Comparison of ENCODE assay signal across 15 cellular contexts in genomic region chr2:43300781-43301586, GRCh38.
DNase-seq lines count a peak whose midpoint lies in the region; ATAC-seq and TF ChIP-seq lines count a peak whose summit lies in the region.
"Had no signal": no experiment of that assay in that cellular context is flagged by ENCODE, and none has a peak within 500 bp of the region (broad histone marks: within the 10 kb centered on the region; RNA-seq: fewer than 3 reads in every experiment).

No MANE protein-coding gene starts in this region.

- H3K79me2 ChIP-seq in smooth muscle cell (ENCODE audit: low read depth) = no peaks in the 10 kb centered on the region

- no TSS peak for BruUV-seq in MCF 10A (replicated peaks; lab: Mats Ljungman, UMichigan)

- H3K4me3 Mint-ChIP-seq in activated CD4-positive, alpha-beta T cell treated with anti-CD3 and anti-CD28 coated beads for 36 hours = no peak overlapping the region
- no peak overlapping the region for H3K4me3 Mint-ChIP-seq in MCF 10A (ENCODE audit: unreplicated experiment)
- H3K4me3 Mint-ChIP-seq: activated naive CD8-positive, alpha-beta T cell had no signal

- no peak for TF ChIP-seq POLR2A in right lobe of liver (IDR thresholded peaks at IDR 0.05)

- H3K9ac ChIP-seq in smooth muscle cell (ENCODE audit: low read depth) = no peak overlapping the region

- intact Hi-C loops in activated CD4-positive, alpha-beta T cell treated with anti-CD3 and anti-CD28 coated beads for 36 hours (cut with DNase I, micrococcal nuclease) = no loop called here
- intact Hi-C loops in MCF 10A (cut with micrococcal nuclease) (no loop called here), right lobe of liver (cut with DNase I) (no loop called here), upper lobe of right lung (cut with DNase I) (no loop called here)

- H3K4me1 Mint-ChIP-seq in activated CD4-positive, alpha-beta T cell treated with anti-CD3 and anti-CD28 coated beads for 36 hours = peaks cover 21% of the 10 kb centered on the region
- H3K4me1 Mint-ChIP-seq in MCF 10A (ENCODE audit: insufficient read depth, unreplicated experiment) = peaks cover 13% of the 10 kb centered on the region

- H3K4me3 ChIP-seq in right lobe of liver (no peak overlapping the region), upper lobe of right lung (no peak overlapping the region), smooth muscle cell (no peak overlapping the region)

- no peaks in the 10 kb centered on the region for H3K27me3 Mint-ChIP-seq in activated CD4-positive, alpha-beta T cell treated with anti-CD3 and anti-CD28 coated beads for 36 hours
- H3K27me3 Mint-ChIP-seq in MCF 10A (ENCODE audit: insufficient read depth, unreplicated experiment) = no peaks in the 10 kb centered on the region
- H3K27me3 Mint-ChIP-seq: activated naive CD8-positive, alpha-beta T cell had no signal

- CTCF ChIA-PET in activated CD4-positive, alpha-beta T cell treated with anti-CD3 and anti-CD28 coated beads for 36 hours (lab: Charles Lee) = interaction anchor here (0.7 kb wide), 1 partner anchor 166 kb away, joined by 3 read pairs; no protein-coding TSS in a partner anchor
- CTCF ChIA-PET in MCF 10A (lab: Yijun Ruan, JAX) = interaction anchor here (1.0 to 1.3 kb wide), 3 partner anchors 72 to 355 kb away, joined by 3 read pairs; no protein-coding TSS in a partner anchor

- no peak overlapping the region for H2AFZ ChIP-seq in smooth muscle cell (ENCODE audit: low read depth)

- POLR2A ChIA-PET in activated CD4-positive, alpha-beta T cell treated with anti-CD3 and anti-CD28 coated beads for 36 hours (lab: Charles Lee) = no interaction called here
- POLR2A ChIA-PET in MCF 10A (lab: Yijun Ruan, JAX) = interaction anchor here (0.5 to 2.6 kb wide), 17 partner anchors 9 to 465 kb away, joined by 3 to 11 read pairs (median 3); no protein-coding TSS in a partner anchor

- no peak for DNase-seq in activated CD4-positive, alpha-beta T cell treated with anti-CD3 and anti-CD28 coated beads for 36 hours
- no peak for DNase-seq in activated CD4-positive, alpha-beta T cell treated with anti-CD3 and anti-CD28 coated beads, Interleukin-2, amount 50 U/mL, for 48 hours
- peak; percentile 41 for DNase-seq in MCF 10A (ENCODE audit: unreplicated experiment)
- peak; percentile 47 to 74 (median 67) for DNase-seq in right lobe of liver
- DNase-seq in upper lobe of right lung = no peak
- DNase-seq in smooth muscle cell (lab: John Stamatoyannopoulos, UW; ENCODE audit: unreplicated experiment) = no peak
- DNase-seq: HCEC 1CT; left ventricle myocardium superior; NCI-H2107; Right ventricle myocardium superior; stimulated activated CD4-positive, alpha-beta T cell treated with anti-CD3 and anti-CD28 coated beads, Interleukin-15, amount 100 ng/mL, for 24 hours; stimulated activated CD8-positive, alpha-beta memory T cell treated with anti-CD3 and anti-CD28 coated beads, Interleukin-4, amount 100 ng/mL, for 48 hours had no signal

- H3K27ac Mint-ChIP-seq in activated CD4-positive, alpha-beta T cell treated with anti-CD3 and anti-CD28 coated beads for 36 hours = no peak overlapping the region
- peak overlapping the region; percentile 68 for H3K27ac Mint-ChIP-seq in MCF 10A (ENCODE audit: low read depth, unreplicated experiment)
- H3K27ac Mint-ChIP-seq: activated naive CD8-positive, alpha-beta T cell had no signal

- H3K9me3 Mint-ChIP-seq in activated CD4-positive, alpha-beta T cell treated with anti-CD3 and anti-CD28 coated beads for 36 hours (ENCODE audit: low read depth) = no peaks in the 10 kb centered on the region
- H3K9me3 Mint-ChIP-seq in MCF 10A (ENCODE audit: unreplicated experiment) = no peaks in the 10 kb centered on the region

- no peak overlapping the region for H3K4me2 ChIP-seq in smooth muscle cell

- H3F3A ChIP-seq in smooth muscle cell (ENCODE audit: low read depth) = no peaks in the 10 kb centered on the region

- H3K36me3 Mint-ChIP-seq in activated CD4-positive, alpha-beta T cell treated with anti-CD3 and anti-CD28 coated beads for 36 hours (ENCODE audit: low read depth) = peaks cover 5% of the 10 kb centered on the region
- peaks cover 4% of the 10 kb centered on the region for H3K36me3 Mint-ChIP-seq in MCF 10A (ENCODE audit: insufficient read depth, unreplicated experiment)

- no peaks in the 10 kb centered on the region for H3K27me3 ChIP-seq in right lobe of liver
- no peaks in the 10 kb centered on the region for H3K27me3 ChIP-seq in upper lobe of right lung
- no peaks in the 10 kb centered on the region for H3K27me3 ChIP-seq in smooth muscle cell (ENCODE audit: low read depth)

- TF ChIP-seq CTCF in MCF 10A (IDR thresholded peaks at IDR 0.05; ENCODE audit: unreplicated experiment) (no peak), right lobe of liver (IDR thresholded peaks at IDR 0.05) (no peak), upper lobe of right lung (IDR thresholded peaks at IDR 0.05) (no peak), smooth muscle cell (IDR thresholded peaks at IDR 0.05; ENCODE audit: borderline replicate concordance, insufficient read depth, poor library complexity, severe bottlenecking) (no peak)

- WGBS in right lobe of liver (ENCODE audit: insufficient coverage, low coverage, low lambda C conversion rate, missing lambda C conversion rate) = 19% methylated on average over 13 of the region's 13 CpGs
- 89% methylated on average over 13 of the region's 13 CpGs for whole genome bisulfite sequencing in smooth muscle cell (ENCODE audit: low lambda C conversion rate)

- peak overlapping the region in 2 of 3 donors; percentile 72 for H3K27ac ChIP-seq in right lobe of liver
- H3K27ac ChIP-seq in upper lobe of right lung = no peak overlapping the region
- H3K27ac ChIP-seq in smooth muscle cell (ENCODE audit: low read depth) = no peak overlapping the region

- H3K36me3 ChIP-seq in right lobe of liver (no peaks in the 10 kb centered on the region), upper lobe of right lung (no peaks in the 10 kb centered on the region), smooth muscle cell (ENCODE audit: low read depth) (no peaks in the 10 kb centered on the region)

- no peaks in the 10 kb centered on the region for H4K20me1 ChIP-seq in smooth muscle cell (ENCODE audit: low read depth)

- H3K4me1 ChIP-seq in right lobe of liver (peaks cover 0 to 25% (median 4%) of the 10 kb centered on the region in 4 donors), upper lobe of right lung (peaks cover 50% of the 10 kb centered on the region), smooth muscle cell (ENCODE audit: low read depth) (peaks cover 8% of the 10 kb centered on the region)

- H3K9me3 ChIP-seq in right lobe of liver (no peaks in the 10 kb centered on the region), upper lobe of right lung (no peaks in the 10 kb centered on the region), smooth muscle cell (replicated peaks; ENCODE audit: low read depth) (no peaks in the 10 kb centered on the region)

- peak; percentile 35 for ATAC-seq in activated CD4-positive, alpha-beta T cell treated with anti-CD3 and anti-CD28 coated beads for 36 hours
- ATAC-seq in right lobe of liver (peak; percentile 82 to 90 (median 89)), upper lobe of right lung (peak; percentile 23), GM19328 (IDR thresholded peaks at IDR 0.05; ENCODE audit: unreplicated experiment) (no peak), HG02870 (IDR thresholded peaks at IDR 0.05; ENCODE audit: unreplicated experiment) (no peak)
- ATAC-seq: left ventricle myocardium superior had no signal

Comparison
In these comparisons a context has a peak if more than half of its experiments do, and no peak if none do; other contexts are left out.
1. ATAC-seq: peak in activated CD4-positive, alpha-beta T cell treated with anti-CD3 and anti-CD28 coated beads for 36 hours (single experiment), right lobe of liver (4 of 4) and upper lobe of right lung (single experiment); none in GM19328 (single experiment) and HG02870 (single experiment).
2. DNase-seq: peak in MCF 10A (single experiment) and right lobe of liver (3 of 3); none in activated CD4-positive, alpha-beta T cell treated with anti-CD3 and anti-CD28 coated beads for 36 hours (single experiment), activated CD4-positive, alpha-beta T cell treated with anti-CD3 and anti-CD28 coated beads, Interleukin-2, amount 50 U/mL, for 48 hours (0 of 2), upper lobe of right lung (single experiment) and smooth muscle cell (single experiment).
3. H3K27ac ChIP-seq: peak in right lobe of liver (2 of 3); none in upper lobe of right lung (single experiment) and smooth muscle cell (single experiment).